ENCODE assay signal across 9 cellular contexts in the genomic region with DNA sequence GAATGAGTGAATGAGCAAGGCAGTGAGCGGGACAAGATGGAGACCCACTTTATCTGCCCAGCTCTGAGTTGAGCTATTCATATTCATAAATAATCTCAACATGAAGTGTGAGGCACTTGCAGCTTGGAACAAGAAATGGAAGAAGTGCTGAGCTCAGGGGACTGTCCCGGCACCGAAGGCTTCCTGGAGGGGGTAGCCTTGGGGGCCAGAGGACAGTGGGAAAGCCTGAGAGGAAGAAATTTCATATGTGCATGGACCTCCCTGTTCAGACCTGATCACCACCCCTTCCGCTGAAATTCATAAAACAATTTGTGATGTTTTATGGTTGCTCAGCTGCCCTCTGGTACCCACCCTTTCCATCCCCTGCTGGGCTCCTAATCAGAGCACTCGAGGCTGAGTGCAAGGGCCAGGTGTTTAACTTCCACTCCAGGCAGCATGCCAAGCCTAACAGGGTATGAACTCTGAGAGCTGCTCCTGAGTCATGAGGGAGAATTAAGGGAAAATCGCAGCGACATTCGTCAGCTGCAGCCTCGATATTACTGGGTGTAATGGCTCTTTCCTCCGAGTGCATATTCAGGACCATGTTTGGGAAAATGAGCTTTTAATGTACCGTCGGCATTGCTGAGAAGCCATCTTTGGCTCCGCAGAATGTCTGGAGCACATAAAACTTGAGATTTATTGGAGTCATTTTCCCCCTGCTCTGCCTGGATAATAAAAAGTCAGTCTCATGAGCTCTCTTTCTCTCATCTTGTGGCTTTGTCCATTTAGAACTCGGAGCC.
DNase-seq lines count a peak whose midpoint lies in the region; TF ChIP-seq lines count a peak whose summit lies in the region.
"Had no signal": no experiment of that assay in that cellular context is flagged by ENCODE, and none has a peak within 500 bp of the region (broad histone marks: within the 10 kb centered on the region; RNA-seq: fewer than 3 reads in every experiment).

No MANE protein-coding gene starts in this region.

- peak overlapping the region; percentile 81 for H3K27ac Mint-ChIP-seq in neural progenitor cell
- H3K27ac Mint-ChIP-seq in CD4-positive, alpha-beta memory T cell = no peak overlapping the region
- H3K27ac Mint-ChIP-seq: activated naive CD8-positive, alpha-beta T cell treated with anti-CD3 and anti-CD28 coated beads, Interleukin-2, amount 10 ng/mL, durations not matched to agents 7 days and 5 days had no signal

- CTCF ChIA-PET in CD4-positive, alpha-beta memory T cell (lab: Charles Lee; ENCODE audit: partially characterized antibody) = interaction anchor here (1.0 kb wide), 1 partner anchor 66 kb away, joined by 3 read pairs; no protein-coding TSS in a partner anchor

- no peak overlapping the region for H3K9ac ChIP-seq in neural progenitor cell

- peaks cover 3% of the 10 kb centered on the region for H3K4me1 ChIP-seq in neural progenitor cell
- peaks cover 40% of the 10 kb centered on the region for H3K4me1 ChIP-seq in CD4-positive, alpha-beta memory T cell (ENCODE audit: insufficient read depth, low read length)

- intact Hi-C loops in CD4-positive, alpha-beta memory T cell (cut with micrococcal nuclease) = loop anchor here (10.0 kb wide), 1 partner anchor 63 kb away; no protein-coding TSS in a partner anchor

- no peak overlapping the region for H3K4me2 ChIP-seq in neural progenitor cell

- no peaks in the 10 kb centered on the region for H3K36me3 ChIP-seq in neural progenitor cell
- H3K36me3 ChIP-seq in CD4-positive, alpha-beta memory T cell (ENCODE audit: insufficient read depth, low read length) = no peaks in the 10 kb centered on the region

- no peaks in the 10 kb centered on the region for H3F3A ChIP-seq in neural progenitor cell (ENCODE audit: low read depth)

- no peak overlapping the region for H2AFZ ChIP-seq in neural progenitor cell (replicated peaks)

- H3K27me3 ChIP-seq in neural progenitor cell = no peaks in the 10 kb centered on the region
- no peaks in the 10 kb centered on the region for H3K27me3 ChIP-seq in CD4-positive, alpha-beta memory T cell (ENCODE audit: insufficient read depth, low read length)

- no peaks in the 10 kb centered on the region for H3K9me3 ChIP-seq in neural progenitor cell (ENCODE audit: low read depth)
- no peaks in the 10 kb centered on the region for H3K9me3 ChIP-seq in CD4-positive, alpha-beta memory T cell (ENCODE audit: control insufficient read depth in 1 of 2, low read length in 2 of 2)

- no peak overlapping the region for H3K4me3 Mint-ChIP-seq in neural progenitor cell
- peak overlapping the region in 2 of 8 donors; percentile 3 to 49 for H3K4me3 Mint-ChIP-seq in CD4-positive, alpha-beta memory T cell
- H3K4me3 Mint-ChIP-seq: activated naive CD8-positive, alpha-beta T cell treated with anti-CD3 and anti-CD28 coated beads, Interleukin-2, amount 10 ng/mL, durations not matched to agents 7 days and 5 days had no signal

- H3K27ac ChIP-seq in neural progenitor cell = no peak overlapping the region
- no peak overlapping the region for H3K27ac ChIP-seq in CD4-positive, alpha-beta memory T cell (ENCODE audit: low read depth, low read length)

- no peaks in the 10 kb centered on the region for H3K36me3 Mint-ChIP-seq in neural progenitor cell
- H3K36me3 Mint-ChIP-seq in CD4-positive, alpha-beta memory T cell = no peaks in the 10 kb centered on the region

- H3K4me3 ChIP-seq in neural progenitor cell = no peak overlapping the region
- H3K4me3 ChIP-seq in CD4-positive, alpha-beta memory T cell (ENCODE audit: low read length in 2 of 2) = no peak overlapping the region

- no peaks in the 10 kb centered on the region for H3K79me2 ChIP-seq in neural progenitor cell (ENCODE audit: low read depth)

- peaks cover 22% of the 10 kb centered on the region for H3K4me1 Mint-ChIP-seq in neural progenitor cell
- peaks cover 24 to 54% (median 32%) of the 10 kb centered on the region in 4 donors for H3K4me1 Mint-ChIP-seq in CD4-positive, alpha-beta memory T cell

- peak; percentile 90 for DNase-seq in DMS79 (lab: John Stamatoyannopoulos, UW)
- DNase-seq in NCI-H2107 treated with DMSO at 0.1 percent for 48 hours (lab: John Stamatoyannopoulos, UW; ENCODE audit: unreplicated experiment) = peak; percentile 92
- peak; percentile 41 for DNase-seq in cerebellum (ENCODE audit: low spot score)
- no peak for DNase-seq in neural progenitor cell (ENCODE audit: low spot score)
- DNase-seq in CD4-positive, alpha-beta memory T cell = no peak
- DNase-seq in middle frontal gyrus (ENCODE audit: extremely low spot score, low spot score) = no peak
- DNase-seq in inferior parietal cortex (ENCODE audit: extremely low spot score) = no peak
- DNase-seq in GM19240 (ENCODE audit: insufficient read length, low spot score) = no peak
- DNase-seq: activated naive CD8-positive, alpha-beta T cell treated with anti-CD3 and anti-CD28 coated beads, Interleukin-2, amount 10 ng/mL, durations not matched to agents 7 days and 5 days had no signal

- POLR2A ChIA-PET in CD4-positive, alpha-beta memory T cell (lab: Charles Lee; ENCODE audit: partially characterized antibody) = interaction anchor here (1.2 kb wide), 1 partner anchor 51 kb away, joined by 4 read pairs; no protein-coding TSS in a partner anchor

- no peak for TF ChIP-seq CTCF in neural progenitor cell (IDR thresholded peaks at IDR 0.05)

- no peaks in the 10 kb centered on the region for H3K9me3 Mint-ChIP-seq in neural progenitor cell
- H3K9me3 Mint-ChIP-seq in CD4-positive, alpha-beta memory T cell = peaks cover 0 to 3% (median 0%) of the 10 kb centered on the region in 8 donors
- H3K9me3 Mint-ChIP-seq: activated naive CD8-positive, alpha-beta T cell treated with anti-CD3 and anti-CD28 coated beads, Interleukin-2, amount 10 ng/mL, durations not matched to agents 7 days and 5 days had no signal

- no peaks in the 10 kb centered on the region for H4K20me1 ChIP-seq in neural progenitor cell (ENCODE audit: low read depth)

- no peaks in the 10 kb centered on the region for H3K27me3 Mint-ChIP-seq in neural progenitor cell (ENCODE audit: insufficient read depth, low read depth)
- peaks cover 2 to 18% of the 10 kb centered on the region in 2 donors for H3K27me3 Mint-ChIP-seq in CD4-positive, alpha-beta memory T cell

Comparison
In these comparisons a context has a peak if more than half of its experiments do, and no peak if none do; other contexts are left out.
1. DNase-seq: peak in DMS79 (single experiment), NCI-H2107 treated with DMSO at 0.1 percent for 48 hours (single experiment) and cerebellum (single experiment); none in neural progenitor cell (single experiment), CD4-positive, alpha-beta memory T cell (0 of 5), middle frontal gyrus (single experiment), inferior parietal cortex (single experiment) and GM19240 (single experiment).